30 cellular contexts compared by ENCODE assay signal in genomic region chr1:75967719-75968118, GRCh38. TPM values are rescaled to one million over a fixed set of nuclear protein-coding genes. Genes with fewer than 3 reads are reported as not detected.
DNase-seq lines count a peak whose midpoint lies in the region; ATAC-seq and TF ChIP-seq lines count a peak whose summit lies in the region.
"Had no signal": no experiment of that assay in that cellular context is flagged by ENCODE, and none has a peak within 500 bp of the region (broad histone marks: within the 10 kb centered on the region; RNA-seq: fewer than 3 reads in every experiment).

No MANE protein-coding gene starts in this region.

- peaks cover 20% of the 10 kb centered on the region for H3K4me1 ChIP-seq in PC-3 (ENCODE audit: insufficient read depth, low read length)
- H3K4me1 ChIP-seq: HAP-1 had no signal

- no peak overlapping the region for H2AFZ ChIP-seq in PC-3 (ENCODE audit: low read length)
- H2AFZ ChIP-seq: PC-9 had no signal

- no peaks in the 10 kb centered on the region for H4K20me1 ChIP-seq in PC-3 (ENCODE audit: low read length)
- H4K20me1 ChIP-seq: BLaER1 treated with 17β-estradiol and CSF1 and Interleukin-3, amounts not matched to agents 10 nM and 100 nM had no signal

- no peaks in the 10 kb centered on the region for H3K79me2 ChIP-seq in PC-3 (ENCODE audit: low read length)

- H3F3A ChIP-seq in PC-3 (ENCODE audit: low read length, unreplicated experiment), result no peaks in the 10 kb centered on the region

- no peak overlapping the region for H3K9ac ChIP-seq in PC-3 (ENCODE audit: low read length)
- H3K9ac ChIP-seq: BLaER1 treated with 17β-estradiol and CSF1 and Interleukin-3, amounts not matched to agents 10 nM and 100 nM had no signal

- POLR2A ChIA-PET in PC-3 (lab: Charles Lee; ENCODE audit: unreplicated experiment), result no interaction called here

- DNase-seq in PC-3, result peak; percentile 15
- no peak for DNase-seq in dermis blood vessel endothelial cell
- no peak for DNase-seq in activated CD8-positive, alpha-beta memory T cell treated with anti-CD3 and anti-CD28 coated beads for 24 hours
- no peak for DNase-seq in NCI-H1417 (lab: John Stamatoyannopoulos, UW)
- DNase-seq: AML-193; CD4-positive, alpha-beta T cell; DMS53; GOT3; NCI-H1092; NCI-H1436; NCI-H187; NCI-H2171 treated with DMSO at 0.1 percent for 48 hours; NCI-H345; NCI-H510A treated with DMSO at 0.1 percent for 48 hours; NCI-H774; NK-92 treated with Interleukin-12 subunit alpha and Interleukin-12 subunit beta, amount 100 ng/mL, for 24 hours; PC-9; SJCRH30; T-helper 2 cell had no signal

- no peaks in the 10 kb centered on the region for H3K36me3 ChIP-seq in PC-3 (ENCODE audit: low read depth, low read length)
- H3K36me3 ChIP-seq: BLaER1 treated with 17β-estradiol and CSF1 and Interleukin-3, amounts not matched to agents 10 nM and 100 nM; HAP-1; SJCRH30 had no signal

- no TSS peak for BruUV-seq in PC-3 (replicated peaks; lab: Mats Ljungman, UMichigan)

- intact Hi-C loops in PC-3 (cut with micrococcal nuclease), result no loop called here

- H3K9me2 ChIP-seq in PC-3 (replicated peaks; ENCODE audit: low read length), result no peaks in the 10 kb centered on the region

- H3K4me3 ChIP-seq in PC-3 (ENCODE audit: low read length), result no peak overlapping the region
- H3K4me3 ChIP-seq: BLaER1 treated with 17β-estradiol and CSF1 and Interleukin-3, amounts not matched to agents 10 nM and 100 nM; HAP-1; PC-9; SJCRH30 had no signal

- CTCF ChIA-PET in PC-3 (lab: Charles Lee), result no interaction called here

- H3K27ac ChIP-seq in PC-3 (ENCODE audit: low read length), result no peak overlapping the region
- H3K27ac ChIP-seq: BLaER1 treated with 17β-estradiol and CSF1 and Interleukin-3, amounts not matched to agents 10 nM and 100 nM; PC-9; SJCRH30 had no signal

- H3K9me3 ChIP-seq in PC-3 (ENCODE audit: low read length), result no peaks in the 10 kb centered on the region
- H3K9me3 ChIP-seq: HAP-1 had no signal

- no peak for TF ChIP-seq CTCF in PC-3 (conservative IDR thresholded peaks at IDR 0.05; ENCODE audit: low read depth, low read length)

- 0 out of 2 replicates have a peak overlapping the region, but pooled peaks have one; percentile 22 for H3K4me2 ChIP-seq in PC-3 (ENCODE audit: low read length)
- H3K4me2 ChIP-seq: BLaER1 treated with 17β-estradiol and CSF1 and Interleukin-3, amounts not matched to agents 10 nM and 100 nM; PC-9 had no signal

- ATAC-seq in GM18499 (IDR thresholded peaks at IDR 0.05; ENCODE audit: insufficient read depth, unreplicated experiment) (peak; percentile 52), GM19351 (IDR thresholded peaks at IDR 0.05; ENCODE audit: unreplicated experiment) (peak; percentile 67), HG02885 (IDR thresholded peaks at IDR 0.05; ENCODE audit: poor library complexity, unreplicated experiment) (peak; percentile 58), PC-3 (no peak)
- ATAC-seq: Right ventricle myocardium inferior had no signal

- H3K27me3 ChIP-seq in PC-3 (ENCODE audit: low read length), result no peaks in the 10 kb centered on the region
- H3K27me3 ChIP-seq: BLaER1 treated with 17β-estradiol and CSF1 and Interleukin-3, amounts not matched to agents 10 nM and 100 nM; SJCRH30 had no signal

RNA-seq across cellular contexts. Expression of gene ASB17, which starts 35.5 kb away (rescaled TPM):
- not detected in 2 replicates for total RNA-seq in PC-3 (2014; rRNA removed)
- total RNA-seq in dermis blood vessel endothelial cell, result not detected in 2 replicates
- total RNA-seq: A172; CD4-positive, alpha-beta T cell; Daoy; G401; HT-29; PC-9; Right ventricle myocardium inferior; RPMI7951; SJCRH30 had no signal
